ENCODE assay signal across 19 cellular contexts in genomic region chr2:170298861-170299429, GRCh38.
"Had no signal": no experiment of that assay in that cellular context is flagged by ENCODE, and none has a peak within 500 bp of the region (broad histone marks: within the 10 kb centered on the region; RNA-seq: fewer than 3 reads in every experiment).

No MANE protein-coding gene starts in this region.

- DNase-seq: activated CD4-positive, alpha-beta T cell treated with anti-CD3 and anti-CD28 coated beads, Interleukin-2, amount 50 U/mL, for 48 hours; activated naive CD4-positive, alpha-beta T cell treated with anti-CD3 and anti-CD28 coated beads for 36 hours; activated naive CD8-positive, alpha-beta T cell treated with anti-CD3 and anti-CD28 coated beads, Interleukin-2, amount 10 ng/mL, durations not matched to agents 7 days and 5 days; activated T-cell treated with anti-CD3 and anti-CD28 coated beads, Interleukin-2, amount 50 U/mL, for 48 hours; amygdala; cortex of kidney; endodermal cell; heart right ventricle; kidney; pancreas; psoas muscle; spleen; stimulated activated CD4-positive, alpha-beta T cell treated with anti-CD3 and anti-CD28 coated beads, Interleukin-4, amount 100 ng/mL, for 24 hours; stimulated activated naive CD4-positive, alpha-beta T cell treated with Interleukin-2 at 50 U/mL for 16 hours had no signal

- H3K27me3 ChIP-seq: pancreas, right atrium auricular region, spleen, vagina had no signal

- H3K4me3 ChIP-seq: heart right ventricle, lung, pancreas, psoas muscle, right atrium auricular region, spleen, thoracic aorta, vagina had no signal

- H3K36me3 ChIP-seq: heart right ventricle, neutrophil, pancreas, right atrium auricular region, spleen, thoracic aorta, vagina had no signal

- H3K27ac ChIP-seq: heart right ventricle, neutrophil, pancreas, psoas muscle, right atrium auricular region, spleen, thoracic aorta, vagina had no signal

- H3K9me3 ChIP-seq: neutrophil, pancreas, psoas muscle, thoracic aorta, vagina had no signal

- H3K4me1 ChIP-seq: heart right ventricle, pancreas, psoas muscle, right atrium auricular region, spleen, vagina had no signal
